8 cellular contexts compared by ENCODE assay signal in genomic region chr6:12844284-12845223, GRCh38.
DNase-seq lines count a peak whose midpoint lies in the region; ATAC-seq and TF ChIP-seq lines count a peak whose summit lies in the region.

No MANE protein-coding gene starts in this region.

- no peaks in the 10 kb centered on the region for H3K4me1 Mint-ChIP-seq in stimulated activated effector memory CD8-positive, alpha-beta T cell treated with anti-CD3 and anti-CD28 coated beads, Interleukin-12 subunit alpha, Interleukin-12 subunit beta, amount 100 ng/mL, for 72 hours

- H2AFZ ChIP-seq in fibroblast of lung (ENCODE audit: low read length): no peak overlapping the region

- no peaks in the 10 kb centered on the region for H4K20me1 ChIP-seq in fibroblast of lung (ENCODE audit: control insufficient read depth, extremely low read depth, insufficient read depth, low read length)

- no peaks in the 10 kb centered on the region for H3K9me3 Mint-ChIP-seq in stimulated activated effector memory CD8-positive, alpha-beta T cell treated with anti-CD3 and anti-CD28 coated beads, Interleukin-12 subunit alpha, Interleukin-12 subunit beta, amount 100 ng/mL, for 72 hours

- WGBS in transverse colon (ENCODE audit: low coverage in 1 of 2), 2 donors: 56 to 70% methylated on average over 9 to 11 of the region's 11 CpGs

- no peak for TF ChIP-seq EP300 in transverse colon (IDR thresholded peaks at IDR 0.05; ENCODE audit: low read depth)

- ATAC-seq in stimulated activated effector memory CD8-positive, alpha-beta T cell treated with anti-CD3 and anti-CD28 coated beads, Interleukin-12 subunit alpha, Interleukin-12 subunit beta, amount 100 ng/mL, for 72 hours: no peak

- H3K9ac ChIP-seq in fibroblast of lung (ENCODE audit: insufficient read depth, low read length): no peak overlapping the region

- H3K9me3 ChIP-seq in fibroblast of lung (ENCODE audit: control insufficient read depth, insufficient read depth, low read depth, low read length) (no peaks in the 10 kb centered on the region), transverse colon (no peaks in the 10 kb centered on the region)

- H3K36me3 ChIP-seq in fibroblast of lung (ENCODE audit: control insufficient read depth, insufficient read depth, low read length) (no peaks in the 10 kb centered on the region), transverse colon (no peaks in the 10 kb centered on the region)

- H3K27ac ChIP-seq in fibroblast of lung (ENCODE audit: insufficient read depth, low read length): no peak overlapping the region
- H3K27ac ChIP-seq in transverse colon: no peak overlapping the region

- no peak overlapping the region for H3K4me2 ChIP-seq in fibroblast of lung (ENCODE audit: extremely low read depth, insufficient read depth, low read length)

- in situ Hi-C loops in GM13977 (cut with MboI; ENCODE audit: low pct_unique_long_range_greater_than_20kb, low sequenced_read_pairs, unreplicated experiment): no loop called here
- in situ Hi-C loops in transverse colon (cut with MboI; ENCODE audit: low pct_ligation_motif_present in 1 of 4, low pct_unique_long_range_greater_than_20kb in 1 of 4, low sequenced_read_pairs in 3 of 4): no loop called here

- intact Hi-C loops in transverse colon (cut with DNase I; ENCODE audit: low total_unique reads): no loop called here

- DNase-seq in AG09309 (ENCODE audit: low read depth) (no peak), GM13977 (ENCODE audit: low spot score) (peak; percentile 22), OCI-M1 (lab: John Stamatoyannopoulos, UW) (peak; percentile 37), fibroblast of lung (ENCODE audit: low read depth in 2 of 2) (peak in 1 of 2 donors; percentile 22), transverse colon (no peak), hippocampal formation (lab: John Stamatoyannopoulos, UW) (no peak)
- DNase-seq in stimulated activated effector memory CD8-positive, alpha-beta T cell treated with anti-CD3 and anti-CD28 coated beads, Interleukin-12 subunit alpha, Interleukin-12 subunit beta, amount 100 ng/mL, for 72 hours (ENCODE audit: low spot score in 2 of 2): no peak
- no peak for DNase-seq in activated CD4-positive, alpha-beta T cell treated with anti-CD3 and anti-CD28 coated beads, Interleukin-2, amount 50 U/mL, for 48 hours

- no peaks in the 10 kb centered on the region for H3K79me2 ChIP-seq in fibroblast of lung (ENCODE audit: control insufficient read depth, insufficient read depth, low read length)

- no peaks in the 10 kb centered on the region for H3K4me1 ChIP-seq in fibroblast of lung (ENCODE audit: control insufficient read depth, extremely low read depth, insufficient read depth, low read length)
- no peaks in the 10 kb centered on the region for H3K4me1 ChIP-seq in transverse colon

- no peak overlapping the region for H3K27ac Mint-ChIP-seq in stimulated activated effector memory CD8-positive, alpha-beta T cell treated with anti-CD3 and anti-CD28 coated beads, Interleukin-12 subunit alpha, Interleukin-12 subunit beta, amount 100 ng/mL, for 72 hours

- no peaks in the 10 kb centered on the region for H3K36me3 Mint-ChIP-seq in stimulated activated effector memory CD8-positive, alpha-beta T cell treated with anti-CD3 and anti-CD28 coated beads, Interleukin-12 subunit alpha, Interleukin-12 subunit beta, amount 100 ng/mL, for 72 hours

- H3K27me3 ChIP-seq in fibroblast of lung (ENCODE audit: control insufficient read depth, insufficient read depth, low read length): no peaks in the 10 kb centered on the region
- no peaks in the 10 kb centered on the region for H3K27me3 ChIP-seq in transverse colon

- H3K4me3 ChIP-seq in AG09309 (ENCODE audit: control insufficient read depth, low read depth, low read length): no peak overlapping the region
- no peak overlapping the region for H3K4me3 ChIP-seq in fibroblast of lung (replicated peaks in 1 of 4; ENCODE audit: control extremely low read depth in 1 of 4, insufficient read depth in 1 of 4, low read depth in 3 of 4, low read length in 4 of 4)
- no peak overlapping the region for H3K4me3 ChIP-seq in transverse colon

- no peak for TF ChIP-seq POLR2A in transverse colon (IDR thresholded peaks at IDR 0.05)

- TF ChIP-seq CTCF in AG09309 (IDR thresholded peaks at IDR 0.05; ENCODE audit: control insufficient read depth, insufficient read depth, low read depth, low read length, missing control alignments) (peak; percentile 65), GM13977 (IDR thresholded peaks at IDR 0.05; ENCODE audit: extremely low read depth, insufficient read depth, missing control alignments) (peak; percentile 65), fibroblast of lung (conservative IDR thresholded peaks at IDR 0.05 in 1 of 2, IDR thresholded peaks at IDR 0.05 in 1 of 2; ENCODE audit: low read depth in 1 of 2, low read length in 2 of 2) (peak; percentile 28 to 41), transverse colon (IDR thresholded peaks at IDR 0.05) (peak in 4 of 5 experiments; percentile 27 to 52 (median 34))

- H3K4me3 Mint-ChIP-seq in stimulated activated effector memory CD8-positive, alpha-beta T cell treated with anti-CD3 and anti-CD28 coated beads, Interleukin-12 subunit alpha, Interleukin-12 subunit beta, amount 100 ng/mL, for 72 hours: no peak overlapping the region

Comparison
In these comparisons a context has a peak if more than half of its experiments do, and no peak if none do; other contexts are left out.
1. DNase-seq: peak in GM13977 (single experiment) and OCI-M1 (single experiment); none in AG09309 (single experiment), transverse colon (single experiment), stimulated activated effector memory CD8-positive, alpha-beta T cell treated with anti-CD3 and anti-CD28 coated beads, Interleukin-12 subunit alpha, Interleukin-12 subunit beta, amount 100 ng/mL, for 72 hours (0 of 2), activated CD4-positive, alpha-beta T cell treated with anti-CD3 and anti-CD28 coated beads, Interleukin-2, amount 50 U/mL, for 48 hours (0 of 2) and hippocampal formation (0 of 2).
2. Peak in every context shown above with its lines, with median percentiles within 50 percentile points of each other: CTCF ChIP-seq.